Comparison of ENCODE assay signal across 1 cellular context in genomic region chr4:151434183-151434860, GRCh38.
TF ChIP-seq lines count a peak whose summit lies in the region.

No MANE protein-coding gene starts in this region.

TF ChIP-seq in K562, 482 proteins besides CTCF, POLR2A, EP300 and RAD21 (continued from another document):
- TF ChIP-seq ZNF592 (IDR thresholded peaks at IDR 0.05): no peak
- no peak for TF ChIP-seq NFATC3 (IDR thresholded peaks at IDR 0.05)
- peak; percentile 69 for TF ChIP-seq ZNF316 (IDR thresholded peaks at IDR 0.05)
TF ChIP-seq in K562: peak in this region for 2.
